8 cellular contexts compared by ENCODE assay signal in the genomic region with DNA sequence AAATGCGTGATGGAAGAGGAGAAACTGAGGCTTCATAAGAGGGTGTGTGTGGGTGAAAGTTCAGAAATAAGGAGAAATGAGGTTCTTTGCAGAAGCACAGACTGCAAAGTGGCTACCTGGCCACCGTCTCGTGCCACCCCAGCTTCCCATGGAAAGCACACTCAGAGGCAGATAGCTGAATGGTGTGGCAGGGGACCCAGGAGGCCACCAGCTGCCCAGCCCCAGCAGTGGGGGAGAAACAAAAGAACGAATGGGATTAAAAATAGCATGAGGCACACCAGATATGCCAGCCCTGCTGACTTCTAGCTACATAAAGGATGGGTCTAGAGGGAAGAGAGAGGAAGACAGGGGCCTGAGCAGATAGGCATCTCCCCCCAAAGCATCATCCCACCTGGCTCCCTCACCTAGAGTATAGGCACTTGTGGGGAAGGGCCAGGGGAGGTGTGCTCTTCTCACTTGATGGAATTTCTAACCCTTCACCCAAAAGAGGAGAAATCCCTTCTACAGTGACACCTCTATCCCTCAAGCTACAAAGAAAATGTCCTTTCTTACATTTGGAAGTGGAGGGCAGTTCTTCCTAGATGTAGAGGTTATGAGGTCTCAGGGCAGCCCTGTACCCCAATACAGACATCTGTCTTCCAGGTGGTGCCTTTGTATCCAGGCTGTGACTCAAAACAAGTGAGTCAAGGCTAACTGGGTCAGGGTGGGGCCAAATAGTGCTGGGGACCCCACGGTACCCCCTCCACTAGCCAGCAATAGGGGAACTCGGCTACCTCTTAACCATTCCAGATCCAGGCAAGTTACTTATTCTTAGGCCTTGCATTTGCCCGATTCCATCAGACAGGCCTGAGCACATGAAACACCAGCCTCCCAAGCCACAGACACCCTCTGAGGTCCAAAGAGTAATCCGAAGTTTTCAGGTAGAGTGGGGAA.
DNase-seq lines count a peak whose midpoint lies in the region; ATAC-seq and TF ChIP-seq lines count a peak whose summit lies in the region.

No MANE protein-coding gene starts in this region.

- peaks cover 61% of the 10 kb centered on the region for H3K36me3 ChIP-seq in DND-41 (ENCODE audit: insufficient read depth, low read length)
- H3K36me3 ChIP-seq in OCI-LY3 (replicated peaks; ENCODE audit: low read depth, low read length): peaks cover 47% of the 10 kb centered on the region
- H3K36me3 ChIP-seq in endocrine pancreas (ENCODE audit: control insufficient read depth, insufficient read depth, low read length): no peaks in the 10 kb centered on the region
- H3K36me3 ChIP-seq in neutrophil: peaks cover 15% of the 10 kb centered on the region

- H3K4me1 ChIP-seq in DND-41 (ENCODE audit: insufficient read depth, low read length): peaks cover 62% of the 10 kb centered on the region
- peaks cover 43% of the 10 kb centered on the region for H3K4me1 ChIP-seq in OCI-LY3 (ENCODE audit: low read length)
- peaks cover 7% of the 10 kb centered on the region for H3K4me1 ChIP-seq in endocrine pancreas (ENCODE audit: control insufficient read depth, insufficient read depth, low read length)
- H3K4me1 ChIP-seq in neutrophil (ENCODE audit: control insufficient read depth in 1 of 2, insufficient read depth in 1 of 2, low read depth in 1 of 2, low read length in 1 of 2): peaks cover 82 to 83% of the 10 kb centered on the region in 2 experiments

- H4K20me1 ChIP-seq in DND-41 (ENCODE audit: insufficient read depth, low read length) (peaks cover 56% of the 10 kb centered on the region), OCI-LY3 (ENCODE audit: insufficient read depth, low read length) (peaks cover 30% of the 10 kb centered on the region)

- ATAC-seq in DND-41 (ENCODE audit: insufficient read depth, low read depth): no peak
- no peak for ATAC-seq in HG02970 (IDR thresholded peaks at IDR 0.05; ENCODE audit: low FRiP score, unreplicated experiment)
- ATAC-seq in GM18519 (IDR thresholded peaks at IDR 0.05; ENCODE audit: low FRiP score, unreplicated experiment): no peak

- no peak overlapping the region for H2AFZ ChIP-seq in DND-41 (ENCODE audit: low read depth, low read length)
- no peak overlapping the region for H2AFZ ChIP-seq in OCI-LY3 (ENCODE audit: low read depth, low read length)

- no peak for DNase-seq in DND-41
- no peak for DNase-seq in stimulated activated CD4-positive, alpha-beta T cell treated with anti-CD3 and anti-CD28 coated beads, Interleukin-1b, Interleukin-23, amount 100 ng/mL, for 48 hours
- no peak for DNase-seq in DMS 273 treated with DMSO at 0.1 percent for 48 hours (lab: John Stamatoyannopoulos, UW)

- TF ChIP-seq CTCF in DND-41 (IDR thresholded peaks at IDR 0.05; ENCODE audit: borderline replicate concordance, extremely low read depth, low read length, poor library complexity, severe bottlenecking) (no peak), OCI-LY3 (IDR thresholded peaks at IDR 0.05; ENCODE audit: low read depth, low read length) (no peak), neutrophil (IDR thresholded peaks at IDR 0.05) (no peak)

- no peaks in the 10 kb centered on the region for H3K27me3 ChIP-seq in DND-41 (ENCODE audit: insufficient read depth, low read length, poor library complexity)
- no peaks in the 10 kb centered on the region for H3K27me3 ChIP-seq in OCI-LY3 (ENCODE audit: low read depth, low read length)
- H3K27me3 ChIP-seq in endocrine pancreas (ENCODE audit: control insufficient read depth, insufficient read depth, low read length): no peaks in the 10 kb centered on the region
- no peaks in the 10 kb centered on the region for H3K27me3 ChIP-seq in neutrophil

- H3K27ac ChIP-seq in DND-41 (ENCODE audit: low read length) (peak overlapping the region; percentile 93), OCI-LY3 (ENCODE audit: low read length) (peak overlapping the region; percentile 86), neutrophil (peak overlapping the region; percentile 90)

- H3K9me3 ChIP-seq in DND-41 (ENCODE audit: insufficient read depth, low read length, severe bottlenecking) (no peaks in the 10 kb centered on the region), OCI-LY3 (ENCODE audit: insufficient read depth, low read length) (no peaks in the 10 kb centered on the region), endocrine pancreas (ENCODE audit: control insufficient read depth, low read length) (no peaks in the 10 kb centered on the region), neutrophil (no peaks in the 10 kb centered on the region)

- H3K4me2 ChIP-seq in DND-41 (ENCODE audit: insufficient read depth, low read length): peak overlapping the region; percentile 92
- H3K4me2 ChIP-seq in OCI-LY3 (ENCODE audit: low read length): peak overlapping the region; percentile 97

- H3K4me3 ChIP-seq in DND-41 (ENCODE audit: low read depth in 1 of 2, low read length in 2 of 2) (peak overlapping the region in 1 of 2 experiments; percentile 89; a peak in 3 of 4 replicates), OCI-LY3 (ENCODE audit: low read length) (peak overlapping the region; percentile 89), endocrine pancreas (ENCODE audit: control insufficient read depth, insufficient read depth, low read length) (peak overlapping the region; percentile 11), neutrophil (ENCODE audit: low read depth in 1 of 2, low read length in 1 of 2) (peak overlapping the region; percentile 83 to 91)

- H3K9ac ChIP-seq in DND-41 (ENCODE audit: low read depth, low read length) (peak overlapping the region; percentile 97), OCI-LY3 (ENCODE audit: low read length) (peak overlapping the region; percentile 100), endocrine pancreas (ENCODE audit: control insufficient read depth, insufficient read depth, low read length) (peak overlapping the region; percentile 80)

- peaks cover 89% of the 10 kb centered on the region for H3K79me2 ChIP-seq in DND-41 (ENCODE audit: insufficient read depth, low read length)
- peaks cover 86% of the 10 kb centered on the region for H3K79me2 ChIP-seq in OCI-LY3 (ENCODE audit: low read length)
